Comparison of ENCODE assay signal across 8 cellular contexts in the genomic region with DNA sequence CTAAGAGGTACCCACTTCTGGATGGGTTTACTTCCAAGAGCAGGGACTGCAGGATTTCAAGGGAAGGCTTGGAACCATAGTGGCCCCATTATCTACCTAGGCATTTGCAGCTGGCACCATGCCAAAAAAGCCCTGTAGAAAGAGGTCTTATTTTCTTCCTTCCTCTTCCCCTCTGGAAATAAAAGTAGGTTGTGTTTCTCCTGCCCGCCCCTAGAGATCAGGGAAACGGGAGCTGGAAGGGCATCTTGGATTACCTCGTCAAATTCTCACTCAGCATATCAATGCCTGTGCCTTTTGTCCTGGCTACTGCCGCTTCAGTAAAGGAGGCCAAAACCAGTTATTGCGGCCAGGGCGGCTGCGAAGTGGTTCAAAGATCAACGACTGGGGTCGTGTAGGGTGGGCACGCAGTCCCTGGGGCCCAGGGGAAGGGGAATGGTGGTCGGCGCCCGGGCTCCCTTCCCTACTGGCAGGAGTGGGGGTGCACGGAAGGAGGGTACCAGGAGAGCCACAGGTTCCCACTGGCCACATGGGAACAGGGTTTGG. TPM values are rescaled to one million over a fixed set of nuclear protein-coding genes. Genes with fewer than 3 reads are reported as not detected.
A peak's percentile ranks its signal among the peaks of the same experiment; 100 is the strongest.
DNase-seq lines count a peak whose midpoint lies in the region; ATAC-seq, FAIRE-seq and TF ChIP-seq lines count a peak whose summit lies in the region.

No MANE protein-coding gene starts in this region.

- intact Hi-C loops in K562 (cut with micrococcal nuclease) (no loop called here), lower lobe of right lung (cut with DNase I) (no loop called here), left colon (cut with DNase I, micrococcal nuclease) (no loop called here)

- no peaks in the 10 kb centered on the region for H3K36me3 ChIP-seq in K562 (ENCODE audit: control insufficient read depth, insufficient read depth, low read length)
- no peaks in the 10 kb centered on the region for H3K36me3 ChIP-seq in lower lobe of right lung
- no peaks in the 10 kb centered on the region for H3K36me3 ChIP-seq in upper lobe of left lung

- H3K4me1 ChIP-seq in K562 (replicated peaks in 1 of 2; ENCODE audit: control insufficient read depth in 2 of 2, insufficient read depth in 2 of 2, low read length in 2 of 2) (peaks cover 0 to 15% of the 10 kb centered on the region in 2 experiments; a peak in 2 of 5 replicates), lower lobe of right lung (peaks cover 23% of the 10 kb centered on the region), upper lobe of left lung (peaks cover 17 to 32% (median 23%) of the 10 kb centered on the region in 4 donors)

- no TSS peak for BruUV-seq in K562 (replicated peaks; lab: Mats Ljungman, UMichigan)

- TF ChIP-seq EP300 in K562 (IDR thresholded peaks at IDR 0.05; ENCODE audit: low read length) (no peak), upper lobe of left lung (IDR thresholded peaks at IDR 0.05) (no peak)

- H2AFZ ChIP-seq in K562 (ENCODE audit: low read depth, low read length): no peak overlapping the region

- H3K4me3 ChIP-seq in K562 (no peak overlapping the region), lower lobe of right lung (peak overlapping the region; percentile 78), upper lobe of left lung (peak overlapping the region; percentile 20 to 75 (median 65))

- in situ Hi-C loops in K562 (cut with MboI): no loop called here

- H3K9me3 ChIP-seq in K562 (replicated peaks; ENCODE audit: control insufficient read depth, insufficient read depth, low read depth, low read length) (no peaks in the 10 kb centered on the region), lower lobe of right lung (no peaks in the 10 kb centered on the region), upper lobe of left lung (no peaks in the 10 kb centered on the region)

- TF ChIP-seq CTCF in K562 (IDR thresholded peaks at IDR 0.05 in 2 of 3, conservative IDR thresholded peaks at IDR 0.05 in 1 of 3; ENCODE audit: insufficient read depth in 2 of 3, low read depth in 1 of 3, low read length in 3 of 3) (no peak), lower lobe of right lung (IDR thresholded peaks at IDR 0.05) (no peak), upper lobe of left lung (IDR thresholded peaks at IDR 0.05) (no peak)

- peaks cover 2% of the 10 kb centered on the region; the same call in 1 of the 2 replicates for H4K20me1 ChIP-seq in K562 (replicated peaks; ENCODE audit: control insufficient read depth, insufficient read depth, low read length)

- CTCF ChIA-PET in K562 (lab: Yijun Ruan, JAX; ENCODE audit: low intra/inter-chr PET ratio): no interaction called here

- no peaks in the 10 kb centered on the region for H3K9me1 ChIP-seq in K562 (ENCODE audit: control insufficient read depth, insufficient read depth, low read length)

- no peak for TF ChIP-seq POLR2A in K562 (conservative IDR thresholded peaks at IDR 0.05)
- no peak for TF ChIP-seq POLR2A in upper lobe of left lung (IDR thresholded peaks at IDR 0.05)

- WGBS in K562 (ENCODE audit: insufficient coverage, low coverage, missing lambda C conversion rate): 26% methylated on average over 14 of the region's 14 CpGs
- WGBS in upper lobe of left lung, 2 donors: 30 to 34% methylated on average over 3 to 14 of the region's 14 CpGs

- H3K27me3 ChIP-seq in K562 (ENCODE audit: control insufficient read depth in 2 of 2, insufficient read depth in 2 of 2, low read length in 2 of 2) (peaks cover 38 to 67% of the 10 kb centered on the region in 2 experiments), lower lobe of right lung (ENCODE audit: low read depth) (peaks cover 12% of the 10 kb centered on the region), upper lobe of left lung (peaks cover 0 to 12% (median 4%) of the 10 kb centered on the region in 4 donors)

- no peak for FAIRE-seq in K562 (lab: Jason Lieb, UNC)

- no peak overlapping the region for H3K4me2 ChIP-seq in K562 (ENCODE audit: insufficient read depth, low read length)

- no peak overlapping the region for H3K27ac ChIP-seq in K562 (ENCODE audit: extremely low read depth, low read depth, low read length)
- no peak overlapping the region for H3K27ac ChIP-seq in lower lobe of right lung
- H3K27ac ChIP-seq in upper lobe of left lung: peak overlapping the region in 2 of 4 donors; percentile 40 to 44

- no peak for TF ChIP-seq RAD21 in K562 (CRISPR knock-in tag; conservative IDR thresholded peaks at IDR 0.05 in 1 of 2, IDR thresholded peaks at IDR 0.05 in 1 of 2)

- no peaks in the 10 kb centered on the region for H3K79me2 ChIP-seq in K562 (ENCODE audit: control insufficient read depth, insufficient read depth, low read length)

- peak; percentile 13 for DNase-seq in stimulated activated CD4-positive, alpha-beta T cell treated with anti-CD3 and anti-CD28 coated beads, Interleukin-15, amount 100 ng/mL, for 24 hours
- no peak for DNase-seq in stimulated activated CD4-positive, alpha-beta T cell treated with anti-CD3 and anti-CD28 coated beads, Interleukin-4, amount 100 ng/mL, for 1 hour
- DNase-seq in K562 (ENCODE audit: extremely low read depth in 1 of 4, low spot score in 3 of 4) (no peak), lower lobe of right lung (no peak), upper lobe of left lung (no peak), left colon (no peak), T1000 (lab: John Stamatoyannopoulos, UW) (no peak), dedifferentiated amniotic fluid mesenchymal stem cell (ENCODE audit: extremely low spot score) (no peak)

- ATAC-seq in K562 (no peak), lower lobe of right lung (no peak), upper lobe of left lung (ENCODE audit: low FRiP score in 2 of 2) (peak in 1 of 2 donors; percentile 40), left colon (no peak)

- POLR2A ChIA-PET in K562 (lab: Yijun Ruan, JAX): interaction anchor here (0.6 kb wide), 1 partner anchor 435 kb away, joined by 3 read pairs; no protein-coding TSS in a partner anchor

- no peak overlapping the region for H3K9ac ChIP-seq in K562 (ENCODE audit: insufficient read depth in 1 of 2, low read depth in 2 of 2, low read length in 2 of 2)

TF ChIP-seq in K562, 482 proteins besides CTCF, POLR2A, EP300 and RAD21 (continues in another document):
- TF ChIP-seq TBP (optimal IDR thresholded peaks at IDR 0.05; ENCODE audit: low read depth, low read length): no peak
- TF ChIP-seq RFX5 (IDR thresholded peaks at IDR 0.05; ENCODE audit: low read depth, low read length): no peak
- TF ChIP-seq RHOXF2B (CRISPR knock-in tag; conservative IDR thresholded peaks at IDR 0.05): no peak
- peak; percentile 96 for TF ChIP-seq NFIX (CRISPR knock-in tag; IDR thresholded peaks at IDR 0.05; ENCODE audit: low read depth)
- TF ChIP-seq SMAD1 (IDR thresholded peaks at IDR 0.05; ENCODE audit: low read depth, low read length, partially characterized antibody): peak; percentile 89
- no peak for TF ChIP-seq ZKSCAN1 (IDR thresholded peaks at IDR 0.05; ENCODE audit: low read depth, low read length)
- TF ChIP-seq MTF1 (CRISPR knock-in tag; IDR thresholded peaks at IDR 0.05; ENCODE audit: borderline replicate concordance): no peak
- no peak for TF ChIP-seq PKNOX1 (IDR thresholded peaks at IDR 0.05)
- TF ChIP-seq NFIC (IDR thresholded peaks at IDR 0.05): peak; percentile 99
- TF ChIP-seq HDAC3 (IDR thresholded peaks at IDR 0.05; ENCODE audit: borderline replicate concordance, partially characterized antibody): no peak

RNA-seq across cellular contexts. Expression of gene SCD5, which starts 1.5 kb away (rescaled TPM):
- not detected in 2 replicates for total RNA-seq in K562 (2011; cell fraction: chromatin; rRNA removed; ENCODE audit: low replicate concordance)
- not detected in 2 replicates for total RNA-seq in K562 (2011; cell fraction: nucleolus; rRNA removed)
- total RNA-seq in K562 (2011; cell fraction: nucleoplasm; rRNA removed): not detected in 2 replicates
- total RNA-seq in K562 (2014; rRNA removed) (not detected in 2 replicates), K562 (2014; rRNA removed; fragmentation: Illumina TruSeq; extraction: Trizol) (0.04 TPM in 1 of 2 replicates, not detected in the other), K562 (2015; rRNA removed; fragmentation: Illumina TruSeq; extraction: Trizol) (not detected in 2 replicates), K562 (2021) (0.18 and 0.20 TPM in 2 replicates), lower lobe of right lung (17.7 TPM), upper lobe of left lung (10 to 100 TPM; 17.8 to 40.3 (median 25.3) TPM), left colon (1 to 10 TPM in 1 of 2 donors, under 1 TPM in 1; 0.98 to 3.2 TPM)
- polyA plus RNA-seq in K562 (2011; rRNA removed) (0.03 and 0.04 TPM in 2 replicates), K562 (2014; fragmentation: Illumina TruSeq; extraction: Trizol) (not detected in 2 replicates), K562 (2014; fragmentation: Nextera tagmentation; extraction: Ambion mirVana) (under 1 TPM in 1 of 2 experiments, not detected in 1; 0.01 TPM), K562 (2014; rRNA removed) (not detected in 2 replicates)
- polyA plus RNA-seq in K562 (2011; cell fraction: cytosol; rRNA removed): 0.09 TPM in 1 of 2 replicates, not detected in the other
- polyA plus RNA-seq in K562 (2011; cell fraction: nucleus; rRNA removed): not detected in 2 replicates
- polyA plus RNA-seq in K562 (2012): not detected in 2 replicates
- 0.06 TPM in 1 of 2 replicates, not detected in the other for polyA minus RNA-seq in K562 (2011; rRNA and poly(A)+ RNA removed)
- not detected in 2 replicates for polyA minus RNA-seq in K562 (2011; cell fraction: cytosol; rRNA and poly(A)+ RNA removed)
- 0.13 TPM in 1 of 2 replicates, not detected in the other for polyA minus RNA-seq in K562 (2011; cell fraction: nucleus; rRNA and poly(A)+ RNA removed)
